ENCODE assay signal across 10 cellular contexts in genomic region chr1:54758678-54759348, GRCh38. TPM values are rescaled to one million over a fixed set of nuclear protein-coding genes. Genes with fewer than 3 reads are reported as not detected.
"Had no signal": no experiment of that assay in that cellular context is flagged by ENCODE, and none has a peak within 500 bp of the region (broad histone marks: within the 10 kb centered on the region; RNA-seq: fewer than 3 reads in every experiment).

No MANE protein-coding gene starts in this region.

- H3K9me3 ChIP-seq: HAP-1 had no signal

- H3K9ac ChIP-seq: GM23248 had no signal

- H3K9me3 Mint-ChIP-seq: HFFc6 had no signal

- H3K27ac Mint-ChIP-seq: HFFc6, IgD-negative memory B cell had no signal

- H2AFZ ChIP-seq: GM23248 had no signal

- H3K27ac ChIP-seq: GM23248, HL-60 had no signal

- H3K4me1 ChIP-seq: HAP-1 had no signal

- H3K27me3 Mint-ChIP-seq: IgD-negative memory B cell had no signal

- H3K4me3 ChIP-seq: GM23248, HAP-1 had no signal

- H3K4me3 Mint-ChIP-seq: HFFc6 had no signal

- DNase-seq: GM23248, GOT3, H7, HFFc6, KBM-7 had no signal

RNA-seq across cellular contexts. Expression of gene TTC22, which starts 42.3 kb away (rescaled TPM):
- total RNA-seq: GM23248, H4, HFFc6, HT1080 had no signal
- polyA plus RNA-seq: GM23248 had no signal
